8 cellular contexts compared by ENCODE assay signal in genomic region chr1:95072117-95072516, GRCh38. TPM values are rescaled to one million over a fixed set of nuclear protein-coding genes. Genes with fewer than 3 reads are reported as not detected.
A peak's percentile ranks its signal among the peaks of the same experiment; 100 is the strongest.
DNase-seq lines count a peak whose midpoint lies in the region; ATAC-seq and TF ChIP-seq lines count a peak whose summit lies in the region.

No MANE protein-coding gene starts in this region.

- no peaks in the 10 kb centered on the region for H4K20me1 ChIP-seq in BLaER1 treated with 17β-estradiol and CSF1 and Interleukin-3, amounts not matched to agents 10 nM and 100 nM

- H3K9me3 Mint-ChIP-seq in natural killer cell treated with Interleukin-12 subunit alpha and Interleukin-12 subunit beta and Interleukin-15 and Interleukin-18, amount 100 ng/mL, for 72 hours, result no peaks in the 10 kb centered on the region

- peaks cover 17 to 25% of the 10 kb centered on the region in 2 donors for H3K4me1 Mint-ChIP-seq in natural killer cell treated with Interleukin-12 subunit alpha and Interleukin-12 subunit beta and Interleukin-15 and Interleukin-18, amount 100 ng/mL, for 72 hours (ENCODE audit: low read depth in 2 of 2)

- TF ChIP-seq EP300 in Ishikawa (IDR thresholded peaks at IDR 0.05; ENCODE audit: borderline replicate concordance), result no peak

- peak overlapping the region; percentile 98 for H3K4me3 Mint-ChIP-seq in natural killer cell treated with Interleukin-12 subunit alpha and Interleukin-12 subunit beta and Interleukin-15 and Interleukin-18, amount 100 ng/mL, for 72 hours

- no peak for TF ChIP-seq RAD21 in Ishikawa (IDR thresholded peaks at IDR 0.05; ENCODE audit: low read depth)

- H3K4me2 ChIP-seq in BLaER1 treated with 17β-estradiol and CSF1 and Interleukin-3, amounts not matched to agents 10 nM and 100 nM, result peak overlapping the region; percentile 76 to 94 (median 84)

- H3K9me3 ChIP-seq in BLaER1 treated with 17β-estradiol and CSF1 and Interleukin-3, amounts not matched to agents 10 nM and 100 nM (replicated peaks in 1 of 11), result no peaks in the 10 kb centered on the region

- H3K9ac ChIP-seq in BLaER1 treated with 17β-estradiol and CSF1 and Interleukin-3, amounts not matched to agents 10 nM and 100 nM, result peak overlapping the region; percentile 81 to 89 (median 84); a peak in 21 of 22 replicates

- H3K27me3 ChIP-seq in BLaER1 treated with 17β-estradiol and CSF1 and Interleukin-3, amounts not matched to agents 10 nM and 100 nM, result no peaks in the 10 kb centered on the region

- H3K27ac ChIP-seq in BLaER1 treated with 17β-estradiol and CSF1 and Interleukin-3, amounts not matched to agents 10 nM and 100 nM, result peak overlapping the region; percentile 75 to 94 (median 85); a peak in 21 of 22 replicates
- peak overlapping the region; percentile 86 to 90 for H3K27ac ChIP-seq in coronary artery

- in situ Hi-C loops in G401 (cut with HindIII; ENCODE audit: low sequenced_read_pairs), result no loop called here

- H3K4me1 ChIP-seq in BLaER1 treated with 17β-estradiol and CSF1 and Interleukin-3, amounts not matched to agents 10 nM and 100 nM, result peaks cover 15 to 32% (median 20%) of the 10 kb centered on the region in 10 experiments

- H3K36me3 Mint-ChIP-seq in natural killer cell treated with Interleukin-12 subunit alpha and Interleukin-12 subunit beta and Interleukin-15 and Interleukin-18, amount 100 ng/mL, for 72 hours, result no peaks in the 10 kb centered on the region

- no peak for ATAC-seq in natural killer cell treated with Interleukin-12 subunit alpha and Interleukin-12 subunit beta and Interleukin-15 and Interleukin-18, amount 100 ng/mL, for 72 hours
- ATAC-seq in HG03469 (IDR thresholded peaks at IDR 0.05; ENCODE audit: unreplicated experiment), result no peak

- H3K27me3 Mint-ChIP-seq in natural killer cell treated with Interleukin-12 subunit alpha and Interleukin-12 subunit beta and Interleukin-15 and Interleukin-18, amount 100 ng/mL, for 72 hours, result peaks cover 0 to 2% of the 10 kb centered on the region in 2 donors

- TF ChIP-seq CTCF in coronary artery (IDR thresholded peaks at IDR 0.05), result no peak

- DNase-seq in coronary artery (ENCODE audit: low spot score), result no peak
- no peak for DNase-seq in natural killer cell treated with Interleukin-12 subunit alpha and Interleukin-12 subunit beta and Interleukin-15 and Interleukin-18, amount 100 ng/mL, for 72 hours (ENCODE audit: low spot score)
- no peak for DNase-seq in globus pallidus (ENCODE audit: low spot score)
- DNase-seq in G401 (ENCODE audit: low spot score), result no peak
- DNase-seq in iPS-NIHi7 (ENCODE audit: extremely low spot score), result no peak

- H3K4me3 ChIP-seq in BLaER1 treated with 17β-estradiol and CSF1 and Interleukin-3, amounts not matched to agents 10 nM and 100 nM, result peak overlapping the region; percentile 53 to 82 (median 70)
- H3K4me3 ChIP-seq in coronary artery, result peak overlapping the region; percentile 74

- peaks cover 0 to 7% (median 0%) of the 10 kb centered on the region in 11 experiments; a peak in 3 of 22 replicates for H3K36me3 ChIP-seq in BLaER1 treated with 17β-estradiol and CSF1 and Interleukin-3, amounts not matched to agents 10 nM and 100 nM

- H3K27ac Mint-ChIP-seq in natural killer cell treated with Interleukin-12 subunit alpha and Interleukin-12 subunit beta and Interleukin-15 and Interleukin-18, amount 100 ng/mL, for 72 hours, result peak overlapping the region; percentile 92 to 97

TF ChIP-seq in Ishikawa, 13 proteins besides CTCF, POLR2A, EP300 and RAD21:
- TF ChIP-seq TAF1 (IDR thresholded peaks at IDR 0.05; ENCODE audit: low read depth), result no peak
- TF ChIP-seq REST (IDR thresholded peaks at IDR 0.05; ENCODE audit: low read depth), result no peak
- no peak for TF ChIP-seq TCF12 (IDR thresholded peaks at IDR 0.05; ENCODE audit: low read depth)
- no peak for TF ChIP-seq CREB1 (IDR thresholded peaks at IDR 0.05; ENCODE audit: low read depth)
- TF ChIP-seq NFIC (IDR thresholded peaks at IDR 0.05), result peak; percentile 10; the same call in 1 of the 2 replicates
- TF ChIP-seq MAX (IDR thresholded peaks at IDR 0.05), result no peak

RNA-seq across cellular contexts. Expression of gene ALG14, which starts 0.6 kb away (rescaled TPM):
- 1 to 10 TPM; 3.9 to 5.2 TPM for total RNA-seq in natural killer cell treated with Interleukin-12 subunit alpha and Interleukin-12 subunit beta and Interleukin-15 and Interleukin-18, amount 100 ng/mL, for 72 hours
- total RNA-seq in G401 (2014; rRNA removed; shearing (Covaris generic)), result 1.8 and 2.5 TPM in 2 replicates

RNA-seq across cellular contexts. Expression of gene TLCD4, which starts 45.0 kb away (rescaled TPM):
- not detected for total RNA-seq in natural killer cell treated with Interleukin-12 subunit alpha and Interleukin-12 subunit beta and Interleukin-15 and Interleukin-18, amount 100 ng/mL, for 72 hours
- 0.06 and 6.2 TPM in 2 replicates for total RNA-seq in G401 (2014; rRNA removed; shearing (Covaris generic))
